8 cellular contexts compared by ENCODE assay signal in genomic region chr5:81233080-81233634, GRCh38. TPM values are rescaled to one million over a fixed set of nuclear protein-coding genes. Genes with fewer than 3 reads are reported as not detected.
DNase-seq lines count a peak whose midpoint lies in the region; ATAC-seq and FAIRE-seq lines count a peak whose summit lies in the region.

TSS of gene CKMT2 (plus strand) at chr5:81233322. CDS start at chr5:81251133, 17,811 bp downstream.

- H3K4me3 ChIP-seq in skeletal muscle satellite cell (ENCODE audit: low read length) = peak within 1 kb of the TSS; percentile 59

- no peak within 1 kb of the TSS for H3K9ac ChIP-seq in skeletal muscle satellite cell (ENCODE audit: low read depth, low read length)

- no peaks in the 10 kb centered on the region for H3K9me3 ChIP-seq in skeletal muscle satellite cell (replicated peaks; ENCODE audit: low read length)

- peak within 1 kb of the TSS; percentile 87 for H3K4me2 ChIP-seq in skeletal muscle satellite cell (ENCODE audit: low read length)

- peak; percentile 53 for ATAC-seq in HG02885 (IDR thresholded peaks at IDR 0.05; ENCODE audit: poor library complexity, unreplicated experiment)

- DNase-seq in cerebellum (ENCODE audit: low spot score) (peak; percentile 61), iPS-NIHi11 (ENCODE audit: low spot score) (peak; percentile 92), HTR-8/SVneo (ENCODE audit: insufficient read length, low spot score) (no peak), NCI-H187 treated with DMSO at 0.1 percent for 48 hours (lab: John Stamatoyannopoulos, UW) (no peak), GOT3 (lab: John Stamatoyannopoulos, UW) (no peak), OCI-M1 (lab: John Stamatoyannopoulos, UW) (no peak)

- FAIRE-seq in HTR-8/SVneo (lab: Jason Lieb, UNC) = no peak

- H3K4me1 ChIP-seq in skeletal muscle satellite cell (ENCODE audit: control insufficient read depth, insufficient read depth, low read length) = peaks cover 10% of the 10 kb centered on the region

- H3K36me3 ChIP-seq in skeletal muscle satellite cell (ENCODE audit: insufficient read depth, low read length) = no peaks in the 10 kb centered on the region

- no peaks in the 10 kb centered on the region for H3K27me3 ChIP-seq in skeletal muscle satellite cell (ENCODE audit: control insufficient read depth, insufficient read depth, low read length)

RNA-seq across cellular contexts. Expression of gene CKMT2, which starts in this region (rescaled TPM):
- total RNA-seq in cerebellum = 4.2 TPM
- total RNA-seq in skeletal muscle satellite cell (2012; rRNA removed) = 2.4 and 4.6 TPM in 2 replicates

Comparison
In these comparisons a context has a peak if more than half of its experiments do, and no peak if none do; other contexts are left out.
1. DNase-seq: peak in cerebellum (single experiment) and iPS-NIHi11 (single experiment); none in HTR-8/SVneo (single experiment), NCI-H187 treated with DMSO at 0.1 percent for 48 hours (single experiment), GOT3 (single experiment) and OCI-M1 (single experiment).